Comparison of ENCODE assay signal across 22 cellular contexts in the genomic region with DNA sequence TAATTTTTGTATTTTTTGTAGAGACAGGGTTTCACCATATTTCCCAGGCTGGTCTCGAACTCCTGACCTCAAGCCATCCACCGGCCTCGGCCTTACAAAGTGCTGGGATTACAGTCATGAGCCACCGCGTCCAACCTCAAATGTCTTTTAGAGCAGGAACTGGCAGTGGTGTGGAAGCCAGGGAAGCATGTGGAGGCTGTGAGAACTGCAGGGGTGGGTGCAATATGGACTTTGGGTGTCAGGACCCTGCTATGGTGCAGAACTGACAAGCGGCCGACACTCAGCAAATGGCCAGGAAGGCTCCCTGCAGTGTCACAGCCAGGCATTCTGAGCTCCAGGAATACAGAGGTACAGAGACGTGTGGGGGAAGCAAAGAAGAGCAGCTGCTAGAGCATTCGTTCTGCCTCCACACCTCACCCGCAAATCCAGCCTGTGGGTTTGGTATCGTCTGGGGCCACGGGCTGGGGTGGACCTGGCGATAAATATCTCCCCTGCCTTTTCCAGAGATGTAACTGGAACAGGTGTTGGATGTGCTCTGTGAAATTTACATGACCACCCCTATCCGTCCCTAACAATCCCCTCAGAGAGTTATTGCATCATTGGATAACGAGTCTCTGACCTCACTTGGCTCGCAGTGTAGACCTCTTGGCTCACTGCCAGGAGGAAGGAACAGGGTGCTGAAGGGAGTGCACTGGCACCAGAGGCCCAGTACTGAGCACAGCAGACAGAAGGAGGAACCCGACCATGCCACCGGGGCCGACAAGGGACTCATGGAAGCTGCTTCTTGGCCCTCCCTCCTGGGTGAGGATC.
"Had no signal": no experiment of that assay in that cellular context is flagged by ENCODE, and none has a peak within 500 bp of the region (broad histone marks: within the 10 kb centered on the region; RNA-seq: fewer than 3 reads in every experiment).

No MANE protein-coding gene starts in this region.

- H3K9ac ChIP-seq: SK-N-SH had no signal

- H3K27ac ChIP-seq: ascending aorta, body of pancreas had no signal

- H3K4me3 ChIP-seq: ascending aorta, body of pancreas had no signal

- DNase-seq: activated CD4-positive, alpha-beta T cell treated with anti-CD3 and anti-CD28 coated beads for 4 hours; activated CD8-positive, alpha-beta memory T cell treated with anti-CD3 and anti-CD28 coated beads, Interleukin-2, amount 50 U/mL, for 48 hours; activated CD8-positive, alpha-beta T cell treated with anti-CD3 and anti-CD28 coated beads, Interleukin-2, amount 10 ng/mL, durations not matched to agents 7 days and 5 days; activated T-cell treated with anti-CD3 and anti-CD28 coated beads, Interleukin-2, amount 50 U/mL, for 1 hour; body of pancreas; cortex of kidney; Kasumi-1; NCI-H1048; NCI-H1436; NCI-H1694 treated with DMSO at 0.1 percent for 48 hours; NCI-H2029 treated with DMSO at 0.1 percent for 48 hours; NCI-H2171; NCI-H2227 treated with DMSO at 0.1 percent for 48 hours; NCI-H446 treated with DMSO at 0.1 percent for 48 hours; NCI-H524 treated with DMSO at 0.1 percent for 48 hours; NCI-H748 treated with DMSO at 0.1 percent for 48 hours; SIG-M5; SK-N-SH; T-helper 1 cell had no signal

- FAIRE-seq: bronchial epithelial cell had no signal

- H3K9me3 ChIP-seq: ascending aorta, body of pancreas, SK-N-SH had no signal

- H3K4me1 ChIP-seq: ascending aorta, body of pancreas had no signal

- H3K27me3 ChIP-seq: ascending aorta, body of pancreas had no signal

- H3K4me2 ChIP-seq: SK-N-SH had no signal

- ATAC-seq: activated CD4-positive, CD25-positive, alpha-beta regulatory T cell treated with anti-CD3 and anti-CD28 coated beads, Interleukin-2, amount 50 U/mL, for 24 hours; activated CD8-positive, alpha-beta T cell treated with anti-CD3 and anti-CD28 coated beads, Interleukin-2, amount 10 ng/mL, durations not matched to agents 7 days and 5 days; body of pancreas had no signal

- H3K36me3 ChIP-seq: ascending aorta had no signal
